Comparison of ENCODE assay signal across 9 cellular contexts in the genomic region with DNA sequence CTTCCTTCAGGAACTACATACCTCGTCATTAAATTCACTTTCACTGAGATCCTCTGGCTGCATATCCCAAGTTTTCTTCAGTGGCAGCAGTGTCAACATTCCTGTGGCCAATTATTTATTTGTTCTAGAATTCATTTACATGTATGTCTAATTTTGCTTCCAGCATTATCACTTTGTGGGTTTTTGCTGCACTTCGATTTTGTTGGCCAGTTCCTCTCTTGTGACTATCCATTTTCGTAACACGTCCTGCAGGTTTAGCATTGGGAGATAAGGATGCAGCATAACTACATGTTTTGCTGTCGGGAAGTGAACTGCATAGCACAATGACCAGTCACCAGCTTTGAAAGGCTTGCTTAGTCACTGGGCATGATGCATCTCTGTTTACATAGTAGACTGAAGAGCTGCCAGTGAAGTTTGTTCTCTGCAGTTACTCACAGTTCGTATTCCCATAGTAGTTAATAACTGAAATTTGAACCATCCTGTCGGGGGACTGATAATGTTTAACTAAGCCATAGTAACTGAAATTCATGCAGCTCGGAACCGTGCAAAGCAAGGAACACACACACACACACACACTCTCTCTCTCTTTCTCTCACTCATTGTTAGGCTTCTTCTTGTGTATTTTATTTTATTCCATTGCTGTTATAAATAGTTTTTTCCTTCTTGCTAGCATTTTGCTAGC. TPM values are rescaled to one million over a fixed set of nuclear protein-coding genes. Genes with fewer than 3 reads are reported as not detected.
A peak's percentile ranks its signal among the peaks of the same experiment; 100 is the strongest.
DNase-seq lines count a peak whose midpoint lies in the region; ATAC-seq and TF ChIP-seq lines count a peak whose summit lies in the region.
"Had no signal": no experiment of that assay in that cellular context is flagged by ENCODE, and none has a peak within 500 bp of the region (broad histone marks: within the 10 kb centered on the region; RNA-seq: fewer than 3 reads in every experiment).

No MANE protein-coding gene starts in this region.

- intact Hi-C loops in A673 (cut with micrococcal nuclease; ENCODE audit: unreplicated experiment) = no loop called here

- H3K9me3 Mint-ChIP-seq in activated naive CD8-positive, alpha-beta T cell treated with anti-CD3 and anti-CD28 coated beads for 36 hours = no peaks in the 10 kb centered on the region
- H3K9me3 Mint-ChIP-seq in activated CD4-positive, alpha-beta T cell treated with anti-CD3 and anti-CD28 coated beads, Interleukin-2, amount 10 ng/mL, durations not matched to agents 7 days and 5 days = no peaks in the 10 kb centered on the region

- no peaks in the 10 kb centered on the region for H3K27me3 Mint-ChIP-seq in activated naive CD8-positive, alpha-beta T cell treated with anti-CD3 and anti-CD28 coated beads for 36 hours
- no peaks in the 10 kb centered on the region for H3K27me3 Mint-ChIP-seq in activated CD4-positive, alpha-beta T cell treated with anti-CD3 and anti-CD28 coated beads, Interleukin-2, amount 10 ng/mL, durations not matched to agents 7 days and 5 days

- CTCF ChIA-PET in A673 (lab: Charles Lee) = no interaction called here
- CTCF ChIA-PET in activated CD4-positive, alpha-beta T cell treated with anti-CD3 and anti-CD28 coated beads, Interleukin-2, amount 10 ng/mL, durations not matched to agents 7 days and 5 days (lab: Charles Lee) = interaction anchor here (1.6 kb wide), 1 partner anchor 31 kb away, joined by 3 read pairs; the partner anchor contains the start of gene DPY19L3

- no peak overlapping the region for H3K4me3 ChIP-seq in A673 (ENCODE audit: low read depth, low read length, poor library complexity, severe bottlenecking)
- H3K4me3 ChIP-seq in MG63 = no peak overlapping the region
- H3K4me3 ChIP-seq in kidney epithelial cell (ENCODE audit: low read depth, low read length) = no peak overlapping the region
- H3K4me3 ChIP-seq in urinary bladder (ENCODE audit: low read depth, low read length) = no peak overlapping the region

- no peak overlapping the region for H3K27ac Mint-ChIP-seq in activated naive CD8-positive, alpha-beta T cell treated with anti-CD3 and anti-CD28 coated beads for 36 hours
- H3K27ac Mint-ChIP-seq in activated CD4-positive, alpha-beta T cell treated with anti-CD3 and anti-CD28 coated beads, Interleukin-2, amount 10 ng/mL, durations not matched to agents 7 days and 5 days = no peak overlapping the region

- H3K4me1 ChIP-seq in A673 (ENCODE audit: insufficient read depth, low read length, poor library complexity, severe bottlenecking) (no peaks in the 10 kb centered on the region), urinary bladder (ENCODE audit: insufficient read depth) (no peaks in the 10 kb centered on the region)

- no TSS peak for BruUV-seq in A673 (replicated peaks; lab: Mats Ljungman, UMichigan)

- no peaks in the 10 kb centered on the region for H3K9me3 ChIP-seq in A673 (ENCODE audit: low read depth, low read length, poor library complexity, severe bottlenecking)
- peaks cover 10% of the 10 kb centered on the region for H3K9me3 ChIP-seq in MG63

- POLR2A ChIA-PET in A673 (lab: Charles Lee; ENCODE audit: low non-redundant PET) = interaction anchor here (0.6 kb wide), 1 partner anchor 87 kb away, joined by 3 read pairs; no protein-coding TSS in a partner anchor
- POLR2A ChIA-PET in activated CD4-positive, alpha-beta T cell treated with anti-CD3 and anti-CD28 coated beads, Interleukin-2, amount 10 ng/mL, durations not matched to agents 7 days and 5 days (lab: Charles Lee) = no interaction called here

- peaks cover 37% of the 10 kb centered on the region for H3K36me3 ChIP-seq in A673 (ENCODE audit: insufficient read depth, low read length, poor library complexity, severe bottlenecking)
- H3K36me3 ChIP-seq in MG63 = peaks cover 73% of the 10 kb centered on the region
- H3K36me3 ChIP-seq in kidney epithelial cell (ENCODE audit: control insufficient read depth, insufficient read depth, low read length) = peaks cover 2% of the 10 kb centered on the region
- H3K36me3 ChIP-seq in urinary bladder (ENCODE audit: insufficient read depth) = no peaks in the 10 kb centered on the region

- H3K4me3 Mint-ChIP-seq in activated naive CD8-positive, alpha-beta T cell treated with anti-CD3 and anti-CD28 coated beads for 36 hours = no peak overlapping the region
- H3K4me3 Mint-ChIP-seq in activated CD4-positive, alpha-beta T cell treated with anti-CD3 and anti-CD28 coated beads, Interleukin-2, amount 10 ng/mL, durations not matched to agents 7 days and 5 days = no peak overlapping the region

- ATAC-seq in GM18502 (IDR thresholded peaks at IDR 0.05; ENCODE audit: poor library complexity, unreplicated experiment) = no peak

- no peak overlapping the region for H3K27ac ChIP-seq in A673 (ENCODE audit: low read depth, low read length, poor library complexity, severe bottlenecking)
- peak overlapping the region; percentile 51 for H3K27ac ChIP-seq in urinary bladder (ENCODE audit: low read depth)

- 17% methylated on average over 9 of the region's 9 CpGs for WGBS in urinary bladder

- peaks cover 8% of the 10 kb centered on the region for H3K4me1 Mint-ChIP-seq in activated naive CD8-positive, alpha-beta T cell treated with anti-CD3 and anti-CD28 coated beads for 36 hours
- no peaks in the 10 kb centered on the region for H3K4me1 Mint-ChIP-seq in activated CD4-positive, alpha-beta T cell treated with anti-CD3 and anti-CD28 coated beads, Interleukin-2, amount 10 ng/mL, durations not matched to agents 7 days and 5 days

- no peaks in the 10 kb centered on the region for H3K27me3 ChIP-seq in A673 (replicated peaks; ENCODE audit: insufficient read depth, low read depth, low read length, poor library complexity)
- no peaks in the 10 kb centered on the region for H3K27me3 ChIP-seq in MG63
- H3K27me3 ChIP-seq in kidney epithelial cell (ENCODE audit: control insufficient read depth, insufficient read depth, low read length) = no peaks in the 10 kb centered on the region

- DNase-seq in A673 (ENCODE audit: low spot score) (peak; percentile 29), MG63 (peak; percentile 89), astrocyte of the hippocampus (ENCODE audit: low read depth, low spot score) (peak; percentile 96), kidney epithelial cell (ENCODE audit: low read depth) (peak; percentile 99)
- DNase-seq in activated naive CD8-positive, alpha-beta T cell treated with anti-CD3 and anti-CD28 coated beads for 36 hours = no peak
- no peak for DNase-seq in activated CD4-positive, alpha-beta T cell treated with anti-CD3 and anti-CD28 coated beads, Interleukin-2, amount 10 ng/mL, durations not matched to agents 7 days and 5 days
- DNase-seq: DND-41 had no signal

- TF ChIP-seq CTCF in A673 (conservative IDR thresholded peaks at IDR 0.05; ENCODE audit: low read depth, low read length) (no peak), kidney epithelial cell (IDR thresholded peaks at IDR 0.05; ENCODE audit: insufficient read depth, low read length, poor library complexity, severe bottlenecking) (no peak)

- H3K36me3 Mint-ChIP-seq in activated naive CD8-positive, alpha-beta T cell treated with anti-CD3 and anti-CD28 coated beads for 36 hours = peaks cover 51% of the 10 kb centered on the region
- peaks cover 54% of the 10 kb centered on the region for H3K36me3 Mint-ChIP-seq in activated CD4-positive, alpha-beta T cell treated with anti-CD3 and anti-CD28 coated beads, Interleukin-2, amount 10 ng/mL, durations not matched to agents 7 days and 5 days (ENCODE audit: low read depth)

RNA-seq across cellular contexts. Expression of gene ZNF507, which starts 28.3 kb away (rescaled TPM):
- total RNA-seq in A673 (2021) (35.0 and 36.1 TPM in 2 replicates), kidney epithelial cell (12.5 and 13.9 TPM in 2 replicates), urinary bladder (35.5 TPM)
- 4.2 and 10.1 TPM in 2 replicates for total RNA-seq in MG63 (2014; rRNA removed; shearing (Covaris generic); ENCODE audit: low replicate concordance)
- 8.9 TPM for polyA plus RNA-seq in urinary bladder
- total RNA-seq in activated naive CD8-positive, alpha-beta T cell treated with anti-CD3 and anti-CD28 coated beads for 36 hours = 10 to 100 TPM; 28.6 to 29.3 TPM
- total RNA-seq in activated CD4-positive, alpha-beta T cell treated with anti-CD3 and anti-CD28 coated beads, Interleukin-2, amount 10 ng/mL, durations not matched to agents 7 days and 5 days = 10 to 100 TPM; 30.4 to 33.3 TPM

RNA-seq across cellular contexts. Expression of gene DPY19L3, which starts 31.8 kb away (rescaled TPM):
- total RNA-seq in A673 (2021) (62.7 and 70.5 TPM in 2 replicates), kidney epithelial cell (20.9 and 25.0 TPM in 2 replicates), urinary bladder (62.7 TPM)
- total RNA-seq in MG63 (2014; rRNA removed; shearing (Covaris generic); ENCODE audit: low replicate concordance) = 2.6 and 10.4 TPM in 2 replicates
- 6.9 TPM for polyA plus RNA-seq in urinary bladder
- 10 to 100 TPM; 16.4 to 18.0 TPM for total RNA-seq in activated naive CD8-positive, alpha-beta T cell treated with anti-CD3 and anti-CD28 coated beads for 36 hours
- 10 to 100 TPM; 11.2 to 13.1 TPM for total RNA-seq in activated CD4-positive, alpha-beta T cell treated with anti-CD3 and anti-CD28 coated beads, Interleukin-2, amount 10 ng/mL, durations not matched to agents 7 days and 5 days

Comparison
In these comparisons a context has a peak if more than half of its experiments do, and no peak if none do; other contexts are left out.
1. DNase-seq: peak in A673 (single experiment), MG63 (single experiment), astrocyte of the hippocampus (single experiment) and kidney epithelial cell (single experiment); none in activated naive CD8-positive, alpha-beta T cell treated with anti-CD3 and anti-CD28 coated beads for 36 hours (single experiment) and activated CD4-positive, alpha-beta T cell treated with anti-CD3 and anti-CD28 coated beads, Interleukin-2, amount 10 ng/mL, durations not matched to agents 7 days and 5 days (single experiment).